8 cellular contexts compared by ENCODE assay signal in genomic region chr19:12792853-12793289, GRCh38. TPM values are rescaled to one million over a fixed set of nuclear protein-coding genes. Genes with fewer than 3 reads are reported as not detected.
DNase-seq lines count a peak whose midpoint lies in the region; ATAC-seq, FAIRE-seq and TF ChIP-seq lines count a peak whose summit lies in the region.

No MANE protein-coding gene starts in this region.

- H3K27me3 Mint-ChIP-seq in MCF 10A (ENCODE audit: insufficient read depth, unreplicated experiment): no peaks in the 10 kb centered on the region

- peaks cover 65% of the 10 kb centered on the region for H3K36me3 Mint-ChIP-seq in MCF 10A (ENCODE audit: insufficient read depth, unreplicated experiment)

- H3K4me1 ChIP-seq in mucosa of rectum (ENCODE audit: control insufficient read depth in 2 of 2, insufficient read depth in 2 of 2, low read length in 2 of 2): peaks cover 48 to 49% of the 10 kb centered on the region in 2 donors

- peak overlapping the region; percentile 94 for H3K4me3 Mint-ChIP-seq in MCF 10A (ENCODE audit: unreplicated experiment)

- TSS peak; percentile 84 for BruUV-seq in MCF 10A (replicated peaks; lab: Mats Ljungman, UMichigan)

- TF ChIP-seq CTCF in AG04449 (IDR thresholded peaks at IDR 0.05; ENCODE audit: insufficient read depth, low read length, missing control alignments) (no peak), MCF 10A (IDR thresholded peaks at IDR 0.05; ENCODE audit: unreplicated experiment) (no peak)

- no peaks in the 10 kb centered on the region for H3K27me3 ChIP-seq in mucosa of rectum (ENCODE audit: control insufficient read depth in 2 of 2, insufficient read depth in 2 of 2, low read length in 2 of 2)

- peak overlapping the region; percentile 99 for H3K4me3 ChIP-seq in AG04449 (ENCODE audit: low read depth, low read length)
- H3K4me3 ChIP-seq in mucosa of rectum (ENCODE audit: low read length in 2 of 2): peak overlapping the region; percentile 93 to 96

- no peak for FAIRE-seq in RCC 7860 (lab: Jason Lieb, UNC)

- ATAC-seq in HG02938 (IDR thresholded peaks at IDR 0.05; ENCODE audit: unreplicated experiment): no peak

- H3K9ac ChIP-seq in mucosa of rectum (ENCODE audit: low read depth in 1 of 2, low read length in 2 of 2): peak overlapping the region; percentile 97 to 99

- intact Hi-C loops in MCF 10A (cut with micrococcal nuclease): loop anchor here (5.0 kb wide), 1 partner anchor 71 kb away; the partner anchor contains the start of gene TNPO2

- peak overlapping the region; percentile 94 for H3K27ac ChIP-seq in KOPT-K1 (ENCODE audit: low read depth, low read length, poor library complexity, severe bottlenecking)
- H3K27ac ChIP-seq in mucosa of rectum (ENCODE audit: low read depth in 2 of 2, low read length in 2 of 2): peak overlapping the region; percentile 100

- POLR2A ChIA-PET in AG04449 (lab: Yijun Ruan, JAX) (interaction anchor here (0.8 to 4.4 kb wide), 11 partner anchors 10 to 96 kb away, joined by 3 to 158 read pairs (median 17); partner anchors contain the start of genes FBXW9, TNPO2 and TRIR), MCF 10A (lab: Yijun Ruan, JAX) (interaction anchor here (0.6 to 8.4 kb wide), 30 partner anchors 8 to 1735 kb away, joined by 3 to 410 read pairs (median 4); partner anchors contain the start of genes DNASE2, GCDH, GET3 and HOOK2)

- H3K9me3 Mint-ChIP-seq in MCF 10A (ENCODE audit: unreplicated experiment): no peaks in the 10 kb centered on the region

- no peak for DNase-seq in AG04449 (ENCODE audit: low read depth, low spot score)
- no peak for DNase-seq in MCF 10A (ENCODE audit: unreplicated experiment)
- no peak for DNase-seq in NCI-H1930 (lab: John Stamatoyannopoulos, UW)
- DNase-seq in RCC 7860 (ENCODE audit: low spot score): no peak
- DNase-seq in COR-L47 (lab: John Stamatoyannopoulos, UW): no peak

- CTCF ChIA-PET in AG04449 (lab: Yijun Ruan, JAX): interaction anchor here (0.7 to 18.0 kb wide), 4 partner anchors 11 to 55 kb away, joined by 4 to 1565 read pairs (median 12); partner anchors contain the start of genes BEST2 and HOOK2
- CTCF ChIA-PET in MCF 10A (lab: Yijun Ruan, JAX): interaction anchor here (0.6 to 14.5 kb wide), 5 partner anchors 9 to 60 kb away, joined by 3 to 307 read pairs (median 5); partner anchors contain the start of gene HOOK2

- H3K27ac Mint-ChIP-seq in MCF 10A (ENCODE audit: low read depth, unreplicated experiment): peak overlapping the region; percentile 95

- H3K36me3 ChIP-seq in KOPT-K1 (ENCODE audit: insufficient read depth, low read length) (peaks cover 4% of the 10 kb centered on the region; the same call in 1 of the 2 replicates), mucosa of rectum (ENCODE audit: control insufficient read depth in 2 of 2, insufficient read depth in 2 of 2, low read length in 2 of 2) (peaks cover 2 to 4% of the 10 kb centered on the region in 2 donors)

- peaks cover 43% of the 10 kb centered on the region for H3K4me1 Mint-ChIP-seq in MCF 10A (ENCODE audit: insufficient read depth, unreplicated experiment)

- H3K9me3 ChIP-seq in KOPT-K1 (ENCODE audit: insufficient read depth, low read length, poor library complexity, severe bottlenecking) (no peaks in the 10 kb centered on the region), mucosa of rectum (ENCODE audit: control insufficient read depth in 2 of 2, low read length in 2 of 2) (no peaks in the 10 kb centered on the region)

RNA-seq across cellular contexts. Expression of gene JUNB, which starts 1.6 kb away (rescaled TPM):
- 86.4 and 125 TPM in 2 replicates for total RNA-seq in MCF 10A (2022)

RNA-seq across cellular contexts. Expression of gene PRDX2, which starts 8.7 kb away (rescaled TPM):
- total RNA-seq in MCF 10A (2022): 224 and 295 TPM in 2 replicates

RNA-seq across cellular contexts. Expression of gene THSD8, which starts 9.0 kb away (rescaled TPM):
- 6.9 and 14.5 TPM in 2 replicates for total RNA-seq in MCF 10A (2022)

RNA-seq across cellular contexts. Expression of gene RNASEH2A, which starts 13.5 kb away (rescaled TPM):
- total RNA-seq in MCF 10A (2022): 11.2 and 16.7 TPM in 2 replicates

RNA-seq across cellular contexts. Expression of gene HOOK2, which starts 17.5 kb away (rescaled TPM):
- 31.6 and 32.8 TPM in 2 replicates for total RNA-seq in MCF 10A (2022)
